ENCODE assay signal across 8 cellular contexts in the genomic region with DNA sequence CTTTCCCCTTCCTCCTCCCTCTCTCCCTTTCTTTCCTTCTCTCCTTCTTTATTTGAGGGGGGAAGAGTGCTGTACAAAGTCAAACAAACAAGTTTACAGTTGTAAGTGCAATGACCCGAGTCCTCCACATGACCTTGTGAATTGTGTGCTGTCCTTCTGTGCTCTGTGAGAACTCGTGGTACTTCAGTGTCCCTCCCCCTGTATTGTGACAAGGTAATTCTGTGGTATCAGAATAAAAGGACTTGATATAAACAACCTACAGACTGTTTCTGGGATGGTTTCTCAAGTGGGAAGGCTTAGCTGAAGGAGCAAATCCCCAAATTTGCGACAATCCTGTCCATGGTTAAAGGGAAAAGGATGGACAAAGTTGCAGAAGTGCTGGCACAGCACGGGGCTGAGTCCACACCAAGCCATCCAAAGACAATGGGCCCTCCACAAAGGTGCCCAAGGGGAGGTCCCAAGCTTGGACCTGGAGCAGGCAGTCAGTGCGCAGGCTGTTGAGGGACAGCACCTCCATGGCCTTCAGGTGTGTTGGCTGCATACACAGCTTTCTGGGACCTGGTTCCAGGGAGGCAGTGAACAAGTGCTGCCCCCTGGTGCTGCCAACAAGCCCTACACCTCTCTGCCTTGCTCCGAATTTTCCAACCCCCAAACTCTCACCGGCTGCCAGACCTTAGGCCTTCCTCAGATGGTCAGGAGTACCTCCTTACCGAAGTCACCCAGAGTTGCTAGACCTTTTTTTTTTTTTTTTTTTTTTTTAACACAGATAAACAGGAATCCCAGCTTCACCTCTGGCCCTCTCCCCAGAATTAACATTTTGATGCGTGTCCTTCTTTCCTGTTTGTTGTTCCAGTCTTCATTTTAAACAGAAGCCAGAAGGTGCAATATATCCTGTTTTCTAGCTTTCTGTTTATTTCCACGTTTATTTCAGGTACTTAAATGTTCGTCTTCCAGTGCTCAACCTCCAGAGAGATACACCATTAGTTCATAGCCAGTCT. TPM values are rescaled to one million over a fixed set of nuclear protein-coding genes. Genes with fewer than 3 reads are reported as not detected.
DNase-seq lines count a peak whose midpoint lies in the region; ATAC-seq and TF ChIP-seq lines count a peak whose summit lies in the region.

No MANE protein-coding gene starts in this region.

- H3K4ac ChIP-seq in trophoblast cell (ENCODE audit: low read depth, low read length), result no peak overlapping the region

- H2AFZ ChIP-seq in trophoblast cell (ENCODE audit: insufficient read depth, low read length, poor library complexity), result no peak overlapping the region

- no peak overlapping the region for H3K4me2 ChIP-seq in trophoblast cell (ENCODE audit: low read length)

- intact Hi-C loops in CD4-positive, alpha-beta T cell (cut with DNase I, micrococcal nuclease), result loop anchor here (1.0 to 10.0 kb wide), 5 partner anchors 17 to 647 kb away; a partner anchor contains a TSS
- intact Hi-C loops in posterior vena cava (cut with DNase I), result loop anchor here (2.0 to 5.0 kb wide), 2 partner anchors 131 to 134 kb away; no protein-coding TSS in a partner anchor

- peak; percentile 75 for TF ChIP-seq CTCF in CD4-positive, alpha-beta T cell (IDR thresholded peaks at IDR 0.05)
- peak; percentile 83 for TF ChIP-seq CTCF in LNCAP (IDR thresholded peaks at IDR 0.05)
- TF ChIP-seq CTCF in fibroblast of villous mesenchyme (IDR thresholded peaks at IDR 0.05; ENCODE audit: insufficient read depth, low read depth, low read length), result peak; percentile 93

- H3K23ac ChIP-seq in trophoblast cell (ENCODE audit: low read length), result no peak overlapping the region

- H2BK5ac ChIP-seq in trophoblast cell (ENCODE audit: low read depth, low read length, poor library complexity), result no peak overlapping the region

- no peaks in the 10 kb centered on the region for H3K9me3 Mint-ChIP-seq in CD4-positive, alpha-beta T cell
- H3K9me3 Mint-ChIP-seq in activated T-cell treated with anti-CD3 and anti-CD28 coated beads, Interleukin-2, amount 50 U/mL, for 24 hours, result no peaks in the 10 kb centered on the region

- no peak overlapping the region for H4K8ac ChIP-seq in trophoblast cell (ENCODE audit: low read depth, low read length)

- peaks cover 21 to 26% of the 10 kb centered on the region in 2 experiments for H3K4me1 ChIP-seq in trophoblast cell (ENCODE audit: control insufficient read depth in 1 of 2, insufficient read depth in 2 of 2, low read length in 2 of 2)

- no peak overlapping the region for H4K12ac ChIP-seq in trophoblast cell (ENCODE audit: low read depth, low read length)

- peaks cover 9 to 12% of the 10 kb centered on the region in 2 experiments for H3K36me3 ChIP-seq in trophoblast cell (ENCODE audit: control insufficient read depth in 1 of 2, insufficient read depth in 2 of 2, low read length in 2 of 2)

- H2AK5ac ChIP-seq in trophoblast cell (ENCODE audit: low read length), result no peak overlapping the region

- no peaks in the 10 kb centered on the region for H3K9me3 ChIP-seq in CD4-positive, alpha-beta T cell (ENCODE audit: control insufficient read depth, low read length)
- H3K9me3 ChIP-seq in trophoblast cell (ENCODE audit: insufficient read depth, low read depth, low read length), result no peaks in the 10 kb centered on the region

- no peak overlapping the region for H2BK12ac ChIP-seq in trophoblast cell (ENCODE audit: low read length)

- no peak overlapping the region for H3K27ac ChIP-seq in CD4-positive, alpha-beta T cell (ENCODE audit: low read depth, low read length)
- H3K27ac ChIP-seq in trophoblast cell (ENCODE audit: low read depth, low read length), result no peak overlapping the region

- H3K79me2 ChIP-seq in trophoblast cell (ENCODE audit: control insufficient read depth, insufficient read depth, low read length, poor library complexity), result peaks cover 11% of the 10 kb centered on the region

- ATAC-seq in CD4-positive, alpha-beta T cell (ENCODE audit: poor library complexity), result no peak

- CTCF ChIA-PET in CD4-positive, alpha-beta T cell (lab: Charles Lee), result interaction anchor here (0.6 to 5.0 kb wide), 17 partner anchors 9 to 817 kb away, joined by 3 to 116 read pairs (median 4); a partner anchor contains a TSS

- peaks cover 42% of the 10 kb centered on the region for H3K4me1 Mint-ChIP-seq in CD4-positive, alpha-beta T cell (ENCODE audit: low read depth)
- peaks cover 29% of the 10 kb centered on the region for H3K4me1 Mint-ChIP-seq in activated T-cell treated with anti-CD3 and anti-CD28 coated beads, Interleukin-2, amount 50 U/mL, for 24 hours (ENCODE audit: low read depth)

- peaks cover 25% of the 10 kb centered on the region for H3K36me3 Mint-ChIP-seq in CD4-positive, alpha-beta T cell (ENCODE audit: low read depth)
- peaks cover 29% of the 10 kb centered on the region for H3K36me3 Mint-ChIP-seq in activated T-cell treated with anti-CD3 and anti-CD28 coated beads, Interleukin-2, amount 50 U/mL, for 24 hours (ENCODE audit: low read depth)

- H3K27me3 ChIP-seq in CD4-positive, alpha-beta T cell (ENCODE audit: control insufficient read depth, insufficient read depth, low read length), result no peaks in the 10 kb centered on the region
- H3K27me3 ChIP-seq in trophoblast cell (ENCODE audit: insufficient read depth, low read length), result no peaks in the 10 kb centered on the region

- no peak overlapping the region for H3K18ac ChIP-seq in trophoblast cell (ENCODE audit: low read length)

- no CpG with 5 or more reads among the region's 11 CpGs for WGBS in trophoblast cell (ENCODE audit: extremely low coverage, insufficient coverage, insufficient read length)

- H3K9ac ChIP-seq in trophoblast cell (ENCODE audit: low read length), result no peak overlapping the region

- H3K4me3 ChIP-seq in fibroblast of villous mesenchyme (ENCODE audit: low read depth, low read length) (no peak overlapping the region), trophoblast cell (ENCODE audit: low read depth, low read length) (no peak overlapping the region)

- H3K14ac ChIP-seq in trophoblast cell (ENCODE audit: low read length), result no peak overlapping the region

- H4K91ac ChIP-seq in trophoblast cell (ENCODE audit: low read depth, low read length), result no peak overlapping the region

- H3K27me3 Mint-ChIP-seq in CD4-positive, alpha-beta T cell, result no peaks in the 10 kb centered on the region
- no peaks in the 10 kb centered on the region for H3K27me3 Mint-ChIP-seq in activated T-cell treated with anti-CD3 and anti-CD28 coated beads, Interleukin-2, amount 50 U/mL, for 24 hours

- POLR2A ChIA-PET in CD4-positive, alpha-beta T cell (lab: Charles Lee), result interaction anchor here (0.6 to 1.3 kb wide), 2 partner anchors 18 to 132 kb away, joined by 3 to 24 read pairs; a partner anchor contains a TSS

- peak overlapping the region; percentile 86 for H3K4me3 Mint-ChIP-seq in CD4-positive, alpha-beta T cell
- H3K4me3 Mint-ChIP-seq in activated T-cell treated with anti-CD3 and anti-CD28 coated beads, Interleukin-2, amount 50 U/mL, for 24 hours, result peak overlapping the region; percentile 97

- peaks cover 17% of the 10 kb centered on the region for H3K79me1 ChIP-seq in trophoblast cell (ENCODE audit: low read length)

- peak; percentile 57 to 76 (median 64) for DNase-seq in CD4-positive, alpha-beta T cell
- DNase-seq in activated T-cell treated with anti-CD3 and anti-CD28 coated beads, Interleukin-2, amount 50 U/mL, for 24 hours, result peak; percentile 83
- peak; percentile 59 for DNase-seq in fibroblast of villous mesenchyme (ENCODE audit: low read depth)
- DNase-seq in trophoblast cell, result peak; percentile 49 to 81
- DNase-seq in NCI-H2227 (lab: John Stamatoyannopoulos, UW; ENCODE audit: unreplicated experiment), result no peak
- DNase-seq in NCI-H146 (lab: John Stamatoyannopoulos, UW), result no peak
- no peak for DNase-seq in posterior vena cava (ENCODE audit: low spot score)

- H3K27ac Mint-ChIP-seq in CD4-positive, alpha-beta T cell, result peak overlapping the region; percentile 75
- H3K27ac Mint-ChIP-seq in activated T-cell treated with anti-CD3 and anti-CD28 coated beads, Interleukin-2, amount 50 U/mL, for 24 hours, result peak overlapping the region; percentile 60

- no peak overlapping the region for H2BK120ac ChIP-seq in trophoblast cell (ENCODE audit: insufficient read depth, low read length, poor library complexity)

RNA-seq across cellular contexts. Expression of a gene that starts 2.6 kb away (rescaled TPM):
- 10 to 100 TPM; 44.3 to 45.5 TPM for total RNA-seq in CD4-positive, alpha-beta T cell
- total RNA-seq in fibroblast of villous mesenchyme (104 and 109 TPM in 2 replicates), posterior vena cava (10 to 100 TPM; 51.8 to 52.5 TPM)
- polyA plus RNA-seq in trophoblast cell (2013), result 54.4 and 54.8 TPM in 2 replicates

RNA-seq across cellular contexts. Expression of a gene that starts 17.7 kb away (rescaled TPM):
- total RNA-seq in CD4-positive, alpha-beta T cell, result 1 to 10 TPM; 7.8 TPM
- total RNA-seq in fibroblast of villous mesenchyme (1.7 and 5.2 TPM in 2 replicates), posterior vena cava (1 to 10 TPM; 3.0 to 9.1 TPM)
- polyA plus RNA-seq in trophoblast cell (2013), result 14.1 and 16.4 TPM in 2 replicates

RNA-seq across cellular contexts. Expression of a gene that starts 17.8 kb away (rescaled TPM):
- 10 to 100 TPM; 28.8 to 29.7 TPM for total RNA-seq in CD4-positive, alpha-beta T cell
- total RNA-seq in fibroblast of villous mesenchyme (25.8 and 31.5 TPM in 2 replicates), posterior vena cava (10 to 100 TPM; 28.3 to 29.5 TPM)
- 23.4 and 24.3 TPM in 2 replicates for polyA plus RNA-seq in trophoblast cell (2013)

RNA-seq across cellular contexts. Expression of a gene that starts 47.9 kb away (rescaled TPM):
- 1 to 10 TPM in 1 of 2 experiments, under 1 TPM in 1; 0.82 to 1.3 TPM for total RNA-seq in CD4-positive, alpha-beta T cell
- 0.43 and 1.6 TPM in 2 replicates for total RNA-seq in fibroblast of villous mesenchyme
- polyA plus RNA-seq in trophoblast cell (2013), result 4.6 and 4.9 TPM in 2 replicates
- not detected for total RNA-seq in posterior vena cava

RNA-seq across cellular contexts. Expression of a gene that starts 52.2 kb away (rescaled TPM):
- 10 to 100 TPM; 39.0 to 41.4 TPM for total RNA-seq in CD4-positive, alpha-beta T cell
- total RNA-seq in fibroblast of villous mesenchyme (30.2 and 31.6 TPM in 2 replicates), posterior vena cava (10 to 100 TPM; 28.8 to 29.6 TPM)
- polyA plus RNA-seq in trophoblast cell (2013), result 39.9 and 42.9 TPM in 2 replicates

Comparison
In these comparisons a context has a peak if more than half of its experiments do, and no peak if none do; other contexts are left out.
1. DNase-seq: peak in CD4-positive, alpha-beta T cell (10 of 10), activated T-cell treated with anti-CD3 and anti-CD28 coated beads, Interleukin-2, amount 50 U/mL, for 24 hours (single experiment), fibroblast of villous mesenchyme (single experiment) and trophoblast cell (2 of 2); none in NCI-H2227 (single experiment), NCI-H146 (single experiment) and posterior vena cava (single experiment).
2. Peak in every context shown above with its lines, with median percentiles within 50 percentile points of each other: CTCF ChIP-seq.